Comparison of ENCODE assay signal across 23 cellular contexts in the genomic region with DNA sequence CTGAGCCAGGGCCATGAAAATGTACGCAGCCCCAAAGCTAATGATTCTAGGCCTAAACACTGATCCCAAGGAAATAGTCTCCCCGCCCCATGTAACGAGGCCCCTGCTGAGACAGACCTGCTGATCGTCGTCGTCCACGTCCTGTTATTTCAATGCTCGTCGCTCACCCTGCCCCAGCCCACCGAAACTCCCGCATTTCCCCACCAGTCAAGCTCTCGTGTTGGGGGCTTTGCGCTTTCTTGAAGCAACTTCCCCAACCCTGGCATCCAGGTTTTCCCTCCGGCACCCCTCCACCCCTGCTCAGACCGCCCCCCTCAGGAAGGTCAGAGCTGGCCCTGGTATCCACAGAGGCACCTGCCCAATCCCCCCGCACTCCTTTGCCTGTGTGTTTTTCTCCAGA. TPM values are rescaled to one million over a fixed set of nuclear protein-coding genes. Genes with fewer than 3 reads are reported as not detected.
"Had no signal": no experiment of that assay in that cellular context is flagged by ENCODE, and none has a peak within 500 bp of the region (broad histone marks: within the 10 kb centered on the region; RNA-seq: fewer than 3 reads in every experiment).

No MANE protein-coding gene starts in this region.

- FAIRE-seq: endometrium, keratinocyte had no signal

- ATAC-seq: activated naive CD8-positive, alpha-beta T cell treated with anti-CD3 and anti-CD28 coated beads, Interleukin-2, amount 50 U/mL, for 24 hours; heart right ventricle; naive thymus-derived CD8-positive, alpha-beta T cell had no signal

- H3K27ac ChIP-seq: heart right ventricle, sigmoid colon, thoracic aorta, upper lobe of left lung had no signal

- DNase-seq: activated CD4-positive, alpha-beta T cell treated with anti-CD3 and anti-CD28 coated beads, Interleukin-2, amount 50 U/mL, for 4 hours; activated naive CD4-positive, alpha-beta T cell treated with anti-CD3 and anti-CD28 coated beads, Interleukin-2, amount 10 ng/mL, durations not matched to agents 7 days and 5 days; activated naive CD8-positive, alpha-beta T cell treated with anti-CD3 and anti-CD28 coated beads, Interleukin-2, amount 50 U/mL, for 24 hours; activated T-cell treated with anti-CD3 and anti-CD28 coated beads, Interleukin-2, amount 50 U/mL, for 48 hours; foreskin fibroblast; heart right ventricle; naive thymus-derived CD8-positive, alpha-beta T cell; sigmoid colon; stimulated activated CD4-positive, alpha-beta T cell treated with anti-CD3 and anti-CD28 coated beads, Interleukin-4, amount 100 ng/mL, for 1 hour; stimulated activated naive CD4-positive, alpha-beta T cell treated with Interleukin-2 at 50 U/mL for 16 hours; T-helper 9 cell; upper lobe of left lung had no signal

- H3K4me2 ChIP-seq: smooth muscle cell had no signal

- H3K36me3 ChIP-seq: heart right ventricle, sigmoid colon, thoracic aorta, upper lobe of left lung had no signal

- H3K4me3 ChIP-seq: heart right ventricle, lung, sigmoid colon, smooth muscle cell, thoracic aorta, upper lobe of left lung had no signal

- H3K27me3 ChIP-seq: heart right ventricle, sigmoid colon, upper lobe of left lung had no signal

RNA-seq across cellular contexts. Expression of a gene that starts 58.8 kb away (rescaled TPM):
- total RNA-seq: cerebellum; epithelial cell of proximal tubule; fibroblast of lung; lung; mesothelial cell of epicardium; naive thymus-derived CD8-positive, alpha-beta T cell; renal cortical epithelial cell; smooth muscle cell; T-helper 1 cell treated with Interleukin-12 subunit alpha and Interleukin-12 subunit beta and Interleukin-4 antibody, amounts not matched to agents 30 ng/mL and 1 ng/mL, for 36 hours; thoracic aorta; upper lobe of left lung had no signal
- polyA plus RNA-seq: fibroblast of lung; keratinocyte; lung; naive thymus-derived CD8-positive, alpha-beta T cell; sigmoid colon; smooth muscle cell had no signal
